In genomic region chr15:42548258-42549051, GRCh38 we compare ENCODE assay signal across 8 cellular contexts. TPM values are rescaled to one million over a fixed set of nuclear protein-coding genes. Genes with fewer than 3 reads are reported as not detected.
A peak's percentile ranks its signal among the peaks of the same experiment; 100 is the strongest.
DNase-seq lines count a peak whose midpoint lies in the region; ATAC-seq and TF ChIP-seq lines count a peak whose summit lies in the region.

Gene HAUS2, plus strand, starts transcription at chr15:42548838. Its CDS starts 35 bp downstream, at chr15:42548873.
Gene LRRC57, minus strand, starts transcription at chr15:42548793. Its CDS starts 359 bp downstream, at chr15:42548434.

- no peaks in the 10 kb centered on the region for H3K27me3 Mint-ChIP-seq in activated CD4-positive, alpha-beta T cell treated with anti-CD3 and anti-CD28 coated beads, Interleukin-2, amount 10 ng/mL, durations not matched to agents 7 days and 5 days

- ATAC-seq in GM19035 (IDR thresholded peaks at IDR 0.05; ENCODE audit: unreplicated experiment), result peak; percentile 81
- ATAC-seq in HG03342 (IDR thresholded peaks at IDR 0.05; ENCODE audit: unreplicated experiment), result peak; percentile 70
- ATAC-seq in left lobe of liver, result peak; percentile 95

- POLR2A ChIA-PET in activated CD4-positive, alpha-beta T cell treated with anti-CD3 and anti-CD28 coated beads, Interleukin-2, amount 10 ng/mL, durations not matched to agents 7 days and 5 days (lab: Charles Lee), result interaction anchor here (0.6 kb wide), 1 partner anchor 30 kb away, joined by 6 read pairs; no protein-coding TSS in a partner anchor

- peak within 1 kb of the TSS; percentile 98 for H3K27ac Mint-ChIP-seq in activated CD4-positive, alpha-beta T cell treated with anti-CD3 and anti-CD28 coated beads, Interleukin-2, amount 10 ng/mL, durations not matched to agents 7 days and 5 days

- TF ChIP-seq CTCF in AG10803 (conservative IDR thresholded peaks at IDR 0.05; ENCODE audit: low read length), result no peak

- CTCF ChIA-PET in activated CD4-positive, alpha-beta T cell treated with anti-CD3 and anti-CD28 coated beads, Interleukin-2, amount 10 ng/mL, durations not matched to agents 7 days and 5 days (lab: Charles Lee), result interaction anchor here (0.5 to 3.5 kb wide), 5 partner anchors 13 to 103 kb away, joined by 3 to 20 read pairs (median 3); no protein-coding TSS in a partner anchor

- H3K4me1 Mint-ChIP-seq in activated CD4-positive, alpha-beta T cell treated with anti-CD3 and anti-CD28 coated beads, Interleukin-2, amount 10 ng/mL, durations not matched to agents 7 days and 5 days, result peaks cover 60% of the 10 kb centered on the region

- H3K9me3 Mint-ChIP-seq in activated CD4-positive, alpha-beta T cell treated with anti-CD3 and anti-CD28 coated beads, Interleukin-2, amount 10 ng/mL, durations not matched to agents 7 days and 5 days, result no peaks in the 10 kb centered on the region

- peaks cover 35% of the 10 kb centered on the region for H3K36me3 Mint-ChIP-seq in activated CD4-positive, alpha-beta T cell treated with anti-CD3 and anti-CD28 coated beads, Interleukin-2, amount 10 ng/mL, durations not matched to agents 7 days and 5 days (ENCODE audit: low read depth)

- peak within 1 kb of the TSS; percentile 95 for H3K4me3 Mint-ChIP-seq in activated CD4-positive, alpha-beta T cell treated with anti-CD3 and anti-CD28 coated beads, Interleukin-2, amount 10 ng/mL, durations not matched to agents 7 days and 5 days

- H3K4me3 ChIP-seq in AG10803 (ENCODE audit: low read length), result peak within 1 kb of the TSS; percentile 99

- peak; percentile 71 for DNase-seq in AG10803 (ENCODE audit: low read depth)
- DNase-seq in NCI-H524 (lab: John Stamatoyannopoulos, UW), result peak; percentile 66 to 87
- DNase-seq in activated CD4-positive, alpha-beta T cell treated with anti-CD3 and anti-CD28 coated beads, Interleukin-2, amount 10 ng/mL, durations not matched to agents 7 days and 5 days, result peak; percentile 88
- DNase-seq in dedifferentiated amniotic fluid mesenchymal stem cell (ENCODE audit: extremely low spot score), result peak; percentile 74
- DNase-seq in left lobe of liver (ENCODE audit: low spot score), result peak; percentile 93
- peak; percentile 88 to 93 for DNase-seq in stimulated activated CD4-positive, alpha-beta T cell treated with anti-CD3 and anti-CD28 coated beads, Interleukin-2, amount 100 ng/mL, for 24 hours

RNA-seq across cellular contexts. Expression of gene HAUS2, which starts in this region (rescaled TPM):
- total RNA-seq in activated CD4-positive, alpha-beta T cell treated with anti-CD3 and anti-CD28 coated beads, Interleukin-2, amount 10 ng/mL, durations not matched to agents 7 days and 5 days, result 10 to 100 TPM; 36.7 to 42.9 TPM
- 4.8 TPM for total RNA-seq in left lobe of liver

RNA-seq across cellular contexts. Expression of gene LRRC57, which starts in this region (rescaled TPM):
- 10 to 100 TPM; 19.1 to 20.3 TPM for total RNA-seq in activated CD4-positive, alpha-beta T cell treated with anti-CD3 and anti-CD28 coated beads, Interleukin-2, amount 10 ng/mL, durations not matched to agents 7 days and 5 days
- total RNA-seq in left lobe of liver, result 8.4 TPM

Comparison
In these comparisons a context has a peak if more than half of its experiments do, and no peak if none do; other contexts are left out.
1. Peak in every context shown above with its lines: DNase-seq, ATAC-seq and H3K4me3 ChIP-seq.